ENCODE assay signal across 1 cellular context in the genomic region with DNA sequence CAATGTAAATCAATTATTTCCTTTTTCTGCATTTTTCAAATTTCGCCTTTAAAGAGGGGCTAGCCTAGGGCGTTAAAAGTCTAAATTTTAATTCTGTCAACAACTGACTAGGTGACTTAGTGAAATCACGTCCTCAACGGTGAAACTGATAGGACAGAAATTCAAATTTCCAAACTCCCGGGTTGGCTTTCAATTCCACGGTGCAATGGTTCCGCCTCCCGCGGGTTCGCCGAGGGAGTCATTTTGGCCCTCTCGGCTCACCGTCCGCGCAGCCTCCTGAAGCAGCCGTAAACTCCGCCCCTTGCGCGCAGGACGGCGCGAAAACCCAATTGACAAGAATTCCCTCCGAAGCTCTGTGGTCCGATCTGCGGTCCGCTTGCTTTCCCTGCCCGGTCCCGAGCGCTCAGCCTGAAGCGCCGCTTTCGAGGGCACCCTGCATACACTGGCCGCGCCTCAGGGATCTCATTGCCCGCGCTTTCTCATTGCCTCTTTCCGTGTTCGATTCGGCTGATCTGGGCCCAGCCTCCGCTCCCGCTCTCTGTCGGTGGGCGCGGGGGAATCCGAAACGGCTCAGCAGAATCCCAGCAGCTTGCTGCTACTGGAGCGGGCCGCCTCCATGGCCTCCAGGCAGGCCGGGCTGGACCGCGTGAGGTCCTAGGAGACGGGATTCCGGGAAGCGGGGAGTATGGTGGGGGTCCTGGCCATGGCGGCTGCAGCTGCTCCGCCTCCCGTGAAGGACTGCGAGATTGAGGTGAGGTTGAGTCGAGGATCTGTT.
A peak's percentile ranks its signal among the peaks of the same experiment; 100 is the strongest.
TF ChIP-seq lines count a peak whose summit lies in the region.

A gene with protein sequence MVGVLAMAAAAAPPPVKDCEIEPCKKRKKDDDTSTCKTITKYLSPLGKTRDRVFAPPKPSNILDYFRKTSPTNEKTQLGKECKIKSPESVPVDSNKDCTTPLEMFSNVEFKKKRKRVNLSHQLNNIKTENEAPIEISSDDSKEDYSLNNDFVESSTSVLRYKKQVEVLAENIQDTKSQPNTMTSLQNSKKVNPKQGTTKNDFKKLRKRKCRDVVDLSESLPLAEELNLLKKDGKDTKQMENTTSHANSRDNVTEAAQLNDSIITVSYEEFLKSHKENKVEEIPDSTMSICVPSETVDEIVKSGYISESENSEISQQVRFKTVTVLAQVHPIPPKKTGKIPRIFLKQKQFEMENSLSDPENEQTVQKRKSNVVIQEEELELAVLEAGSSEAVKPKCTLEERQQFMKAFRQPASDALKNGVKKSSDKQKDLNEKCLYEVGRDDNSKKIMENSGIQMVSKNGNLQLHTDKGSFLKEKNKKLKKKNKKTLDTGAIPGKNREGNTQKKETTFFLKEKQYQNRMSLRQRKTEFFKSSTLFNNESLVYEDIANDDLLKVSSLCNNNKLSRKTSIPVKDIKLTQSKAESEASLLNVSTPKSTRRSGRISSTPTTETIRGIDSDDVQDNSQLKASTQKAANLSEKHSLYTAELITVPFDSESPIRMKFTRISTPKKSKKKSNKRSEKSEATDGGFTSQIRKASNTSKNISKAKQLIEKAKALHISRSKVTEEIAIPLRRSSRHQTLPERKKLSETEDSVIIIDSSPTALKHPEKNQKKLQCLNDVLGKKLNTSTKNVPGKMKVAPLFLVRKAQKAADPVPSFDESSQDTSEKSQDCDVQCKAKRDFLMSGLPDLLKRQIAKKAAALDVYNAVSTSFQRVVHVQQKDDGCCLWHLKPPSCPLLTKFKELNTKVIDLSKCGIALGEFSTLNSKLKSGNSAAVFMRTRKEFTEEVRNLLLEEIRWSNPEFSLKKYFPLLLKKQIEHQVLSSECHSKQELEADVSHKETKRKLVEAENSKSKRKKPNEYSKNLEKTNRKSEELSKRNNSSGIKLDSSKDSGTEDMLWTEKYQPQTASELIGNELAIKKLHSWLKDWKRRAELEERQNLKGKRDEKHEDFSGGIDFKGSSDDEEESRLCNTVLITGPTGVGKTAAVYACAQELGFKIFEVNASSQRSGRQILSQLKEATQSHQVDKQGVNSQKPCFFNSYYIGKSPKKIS (N-terminal part only) (plus strand): TSS at position 304 of the 775 bp plus-strand sequence. CDS start 382 bp downstream, at position 686.

TF ChIP-seq in HepG2, 621 proteins besides CTCF, POLR2A, EP300 and RAD21 (continued from another document and continues in another):
- TF ChIP-seq CREB1 (IDR thresholded peaks at IDR 0.05) (0 out of 2 replicates have a peak, but pooled peaks have one; percentile 9), CREB1 (CRISPR knock-in tag; IDR thresholded peaks at IDR 0.05) (peak; percentile 44; the same call in 1 of the 2 replicates), ETV6 (CRISPR knock-in tag; conservative IDR thresholded peaks at IDR 0.05) (0 out of 2 replicates have a peak, but pooled peaks have one; percentile 46), POLR2AphosphoS5 (IDR thresholded peaks at IDR 0.05; ENCODE audit: low read depth, low read length) (peak; percentile 76), KAT8 (CRISPR knock-in tag; IDR thresholded peaks at IDR 0.05) (peak; percentile 94), ARNTL (CRISPR knock-in tag; IDR thresholded peaks at IDR 0.05) (no peak), ZBTB44 (CRISPR knock-in tag; IDR thresholded peaks at IDR 0.05) (no peak), TCF7L2 (IDR thresholded peaks at IDR 0.05; ENCODE audit: low read depth, low read length) (no peak), ZNF382 (CRISPR knock-in tag; IDR thresholded peaks at IDR 0.05; ENCODE audit: borderline replicate concordance) (no peak), STAG1 (CRISPR knock-in tag; IDR thresholded peaks at IDR 0.05) (no peak), POLR2G (IDR thresholded peaks at IDR 0.05; ENCODE audit: low read depth, low read length) (peak; percentile 73), NR2F6 (IDR thresholded peaks at IDR 0.05) (no peak), NR2F6 (CRISPR knock-in tag; IDR thresholded peaks at IDR 0.05) (peak; percentile 42; the same call in 1 of the 2 replicates), HNRNPLL (IDR thresholded peaks at IDR 0.05; ENCODE audit: low read depth, low read length, poor library complexity, severe bottlenecking) (peak; percentile 98), SNAPC2 (CRISPR knock-in tag; IDR thresholded peaks at IDR 0.05) (0 out of 2 replicates have a peak, but pooled peaks have one; percentile 67), SMC3 (IDR thresholded peaks at IDR 0.05; ENCODE audit: low read length) (no peak), ZNF235 (CRISPR knock-in tag; IDR thresholded peaks at IDR 0.05; ENCODE audit: borderline replicate concordance) (no peak), HMGA1 (CRISPR knock-in tag; conservative IDR thresholded peaks at IDR 0.05) (no peak), CCAR2 (optimal IDR thresholded peaks at IDR 0.05; ENCODE audit: low read depth, low read length) (no peak), RXRB (CRISPR knock-in tag; IDR thresholded peaks at IDR 0.05; ENCODE audit: borderline replicate concordance) (peak; percentile 70; the same call in 1 of the 2 replicates), ZNF224 (CRISPR knock-in tag; IDR thresholded peaks at IDR 0.05) (no peak; the same call in 1 of the 2 replicates), ZNF839 (CRISPR knock-in tag; IDR thresholded peaks at IDR 0.05; ENCODE audit: borderline replicate concordance) (no peak), ZFX (CRISPR knock-in tag; IDR thresholded peaks at IDR 0.05; ENCODE audit: low read depth) (peak; percentile 91), HOXA5 (CRISPR knock-in tag; IDR thresholded peaks at IDR 0.05) (peak; percentile 49; the same call in 1 of the 2 replicates), ZNF557 (CRISPR knock-in tag; IDR thresholded peaks at IDR 0.05) (no peak), MAZ (IDR thresholded peaks at IDR 0.05; ENCODE audit: borderline replicate concordance, low read depth, low read length) (0 out of 2 replicates have a peak, but pooled peaks have one; percentile 17), MAZ (CRISPR knock-in tag; IDR thresholded peaks at IDR 0.05; ENCODE audit: low read depth) (no peak), ZNF33A (CRISPR knock-in tag; IDR thresholded peaks at IDR 0.05; ENCODE audit: borderline replicate concordance) (no peak), MED8 (CRISPR knock-in tag; IDR thresholded peaks at IDR 0.05; ENCODE audit: insufficient replicate concordance) (peak; percentile 40), FIP1L1 (IDR thresholded peaks at IDR 0.05; ENCODE audit: borderline replicate concordance, insufficient read depth, low read depth, low read length) (no peak), HOXA9 (CRISPR knock-in tag; IDR thresholded peaks at IDR 0.05; ENCODE audit: borderline replicate concordance) (peak; percentile 83), ADNP (CRISPR knock-in tag; IDR thresholded peaks at IDR 0.05) (no peak), ZNF703 (CRISPR knock-in tag; IDR thresholded peaks at IDR 0.05; ENCODE audit: borderline replicate concordance) (0 out of 2 replicates have a peak, but pooled peaks have one; percentile 26), RERE (CRISPR knock-in tag; IDR thresholded peaks at IDR 0.05; ENCODE audit: low read depth) (peak; percentile 36; the same call in 1 of the 2 replicates), ZNF34 (CRISPR knock-in tag; IDR thresholded peaks at IDR 0.05; ENCODE audit: borderline replicate concordance) (0 out of 2 replicates have a peak, but pooled peaks have one; percentile 36), U2AF2 (IDR thresholded peaks at IDR 0.05; ENCODE audit: low read depth, low read length) (no peak), NPAS2 (CRISPR knock-in tag; IDR thresholded peaks at IDR 0.05; ENCODE audit: borderline replicate concordance) (no peak), MIXL1 (CRISPR knock-in tag; IDR thresholded peaks at IDR 0.05) (peak; percentile 68; the same call in 1 of the 2 replicates)
- TF ChIP-seq, protein P1, sequence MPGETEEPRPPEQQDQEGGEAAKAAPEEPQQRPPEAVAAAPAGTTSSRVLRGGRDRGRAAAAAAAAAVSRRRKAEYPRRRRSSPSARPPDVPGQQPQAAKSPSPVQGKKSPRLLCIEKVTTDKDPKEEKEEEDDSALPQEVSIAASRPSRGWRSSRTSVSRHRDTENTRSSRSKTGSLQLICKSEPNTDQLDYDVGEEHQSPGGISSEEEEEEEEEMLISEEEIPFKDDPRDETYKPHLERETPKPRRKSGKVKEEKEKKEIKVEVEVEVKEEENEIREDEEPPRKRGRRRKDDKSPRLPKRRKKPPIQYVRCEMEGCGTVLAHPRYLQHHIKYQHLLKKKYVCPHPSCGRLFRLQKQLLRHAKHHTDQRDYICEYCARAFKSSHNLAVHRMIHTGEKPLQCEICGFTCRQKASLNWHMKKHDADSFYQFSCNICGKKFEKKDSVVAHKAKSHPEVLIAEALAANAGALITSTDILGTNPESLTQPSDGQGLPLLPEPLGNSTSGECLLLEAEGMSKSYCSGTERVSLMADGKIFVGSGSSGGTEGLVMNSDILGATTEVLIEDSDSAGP (CRISPR knock-in tag; IDR thresholded peaks at IDR 0.05; ENCODE audit: borderline replicate concordance), result peak; percentile 90
- TF ChIP-seq, protein P2, sequence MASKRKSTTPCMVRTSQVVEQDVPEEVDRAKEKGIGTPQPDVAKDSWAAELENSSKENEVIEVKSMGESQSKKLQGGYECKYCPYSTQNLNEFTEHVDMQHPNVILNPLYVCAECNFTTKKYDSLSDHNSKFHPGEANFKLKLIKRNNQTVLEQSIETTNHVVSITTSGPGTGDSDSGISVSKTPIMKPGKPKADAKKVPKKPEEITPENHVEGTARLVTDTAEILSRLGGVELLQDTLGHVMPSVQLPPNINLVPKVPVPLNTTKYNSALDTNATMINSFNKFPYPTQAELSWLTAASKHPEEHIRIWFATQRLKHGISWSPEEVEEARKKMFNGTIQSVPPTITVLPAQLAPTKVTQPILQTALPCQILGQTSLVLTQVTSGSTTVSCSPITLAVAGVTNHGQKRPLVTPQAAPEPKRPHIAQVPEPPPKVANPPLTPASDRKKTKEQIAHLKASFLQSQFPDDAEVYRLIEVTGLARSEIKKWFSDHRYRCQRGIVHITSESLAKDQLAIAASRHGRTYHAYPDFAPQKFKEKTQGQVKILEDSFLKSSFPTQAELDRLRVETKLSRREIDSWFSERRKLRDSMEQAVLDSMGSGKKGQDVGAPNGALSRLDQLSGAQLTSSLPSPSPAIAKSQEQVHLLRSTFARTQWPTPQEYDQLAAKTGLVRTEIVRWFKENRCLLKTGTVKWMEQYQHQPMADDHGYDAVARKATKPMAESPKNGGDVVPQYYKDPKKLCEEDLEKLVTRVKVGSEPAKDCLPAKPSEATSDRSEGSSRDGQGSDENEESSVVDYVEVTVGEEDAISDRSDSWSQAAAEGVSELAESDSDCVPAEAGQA (IDR thresholded peaks at IDR 0.05; ENCODE audit: low read depth), result peak; percentile 63; the same call in 1 of the 2 replicates
- TF ChIP-seq, protein P2 (CRISPR knock-in tag; IDR thresholded peaks at IDR 0.05; ENCODE audit: borderline replicate concordance), result peak; percentile 74; the same call in 1 of the 2 replicates
